In the genomic region with DNA sequence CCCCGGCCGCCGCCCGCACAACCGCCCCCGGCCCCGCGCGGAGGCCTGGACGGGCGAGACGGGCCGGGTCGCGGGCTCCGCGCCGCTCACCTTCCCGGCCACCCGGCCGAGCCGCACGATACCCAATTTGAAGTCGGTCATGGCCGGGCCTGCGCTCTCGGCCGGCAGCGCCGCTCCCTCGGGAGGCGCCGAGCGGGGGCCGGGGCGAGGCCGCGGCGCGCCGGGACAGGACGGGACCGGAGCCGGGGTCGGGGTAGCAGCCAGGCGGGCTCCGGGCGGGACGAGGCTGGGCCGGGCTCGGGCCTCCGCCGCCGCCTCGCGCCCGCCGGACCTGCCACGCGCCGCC, we compare ENCODE assay signal across 8 cellular contexts. TPM values are rescaled to one million over a fixed set of nuclear protein-coding genes. Genes with fewer than 3 reads are reported as not detected.
DNase-seq lines count a peak whose midpoint lies in the region; ATAC-seq, FAIRE-seq and TF ChIP-seq lines count a peak whose summit lies in the region.

No MANE protein-coding gene starts in this region.

- DNase-seq in bronchial epithelial cell (ENCODE audit: low read depth): no peak
- no peak for DNase-seq in neural progenitor cell (ENCODE audit: low spot score)
- no peak for DNase-seq in T-helper 9 cell
- no peak for DNase-seq in NCI-H2227 treated with DMSO at 0.1 percent for 48 hours (lab: John Stamatoyannopoulos, UW)
- no peak for DNase-seq in medulla oblongata (ENCODE audit: extremely low spot score)
- no peak for DNase-seq in DMS79 treated with DMSO at 0.1 percent for 48 hours (lab: John Stamatoyannopoulos, UW)

- H3K27me3 Mint-ChIP-seq in neural progenitor cell (ENCODE audit: insufficient read depth, low read depth): peaks cover 2% of the 10 kb centered on the region

- H4K20me1 ChIP-seq in DOHH2 (ENCODE audit: control insufficient read depth, insufficient read depth, low read depth, low read length) (peaks cover 8% of the 10 kb centered on the region; the same call in 1 of the 2 replicates), neural progenitor cell (ENCODE audit: low read depth) (peaks cover 34% of the 10 kb centered on the region)

- no peak overlapping the region for H3K4me3 Mint-ChIP-seq in neural progenitor cell

- H2AFZ ChIP-seq in neural progenitor cell (replicated peaks): no peak overlapping the region

- H3K4me2 ChIP-seq in DOHH2 (ENCODE audit: low read length) (no peak overlapping the region; the same call in 1 of the 2 replicates), neural progenitor cell (peak overlapping the region; percentile 99)

- H3K9me3 ChIP-seq in DOHH2 (ENCODE audit: control insufficient read depth, insufficient read depth, low read length) (no peaks in the 10 kb centered on the region), neural progenitor cell (ENCODE audit: low read depth) (no peaks in the 10 kb centered on the region)

- H3F3A ChIP-seq in DOHH2 (ENCODE audit: control insufficient read depth, insufficient read depth): no peaks in the 10 kb centered on the region
- no peaks in the 10 kb centered on the region for H3F3A ChIP-seq in neural progenitor cell (ENCODE audit: low read depth)

- H3K4me3 ChIP-seq in DOHH2 (ENCODE audit: low read length) (peak overlapping the region; percentile 90), bronchial epithelial cell (ENCODE audit: low read depth, low read length) (peak overlapping the region; percentile 65), neural progenitor cell (peak overlapping the region; percentile 73)

- no peak overlapping the region for H3K9ac ChIP-seq in neural progenitor cell

- H3K36me3 ChIP-seq in DOHH2 (ENCODE audit: control insufficient read depth, low read length): peaks cover 47% of the 10 kb centered on the region
- peaks cover 22% of the 10 kb centered on the region for H3K36me3 ChIP-seq in bronchial epithelial cell (ENCODE audit: control insufficient read depth, insufficient read depth, low read length)
- no peaks in the 10 kb centered on the region for H3K36me3 ChIP-seq in neural progenitor cell

- peaks cover 10% of the 10 kb centered on the region for H3K36me3 Mint-ChIP-seq in neural progenitor cell

- H3K27ac ChIP-seq in DOHH2 (ENCODE audit: low read depth, low read length) (no peak overlapping the region), neural progenitor cell (no peak overlapping the region)

- H3K4me1 ChIP-seq in DOHH2 (ENCODE audit: control insufficient read depth, low read length) (peaks cover 21% of the 10 kb centered on the region), neural progenitor cell (peaks cover 8% of the 10 kb centered on the region)

- H3K4me1 Mint-ChIP-seq in neural progenitor cell: peaks cover 26% of the 10 kb centered on the region

- H3K9me3 Mint-ChIP-seq in neural progenitor cell: no peaks in the 10 kb centered on the region

- H3K79me2 ChIP-seq in DOHH2 (ENCODE audit: control insufficient read depth, low read length): peaks cover 46% of the 10 kb centered on the region
- H3K79me2 ChIP-seq in neural progenitor cell (ENCODE audit: low read depth): peaks cover 32% of the 10 kb centered on the region

- H3K27me3 ChIP-seq in DOHH2 (ENCODE audit: control insufficient read depth, low read length) (no peaks in the 10 kb centered on the region), bronchial epithelial cell (ENCODE audit: control insufficient read depth, insufficient read depth, low read length) (no peaks in the 10 kb centered on the region), neural progenitor cell (no peaks in the 10 kb centered on the region)

- H3K9me2 ChIP-seq in DOHH2 (replicated peaks; ENCODE audit: control insufficient read depth, low read length): no peaks in the 10 kb centered on the region

- no peak for FAIRE-seq in bronchial epithelial cell (lab: Jason Lieb, UNC)

- peak; percentile 8 for ATAC-seq in HG03066 (IDR thresholded peaks at IDR 0.05; ENCODE audit: low read depth, unreplicated experiment)

- TF ChIP-seq CTCF in DOHH2 (IDR thresholded peaks at IDR 0.05; ENCODE audit: low read depth, low read length, poor library complexity, severe bottlenecking) (no peak), bronchial epithelial cell (IDR thresholded peaks at IDR 0.05; ENCODE audit: insufficient read depth, low read length, severe bottlenecking) (no peak), neural progenitor cell (IDR thresholded peaks at IDR 0.05) (no peak)

- H3K27ac Mint-ChIP-seq in neural progenitor cell: no peak overlapping the region

RNA-seq across cellular contexts. Expression of gene ZMYND19, which starts 0.2 kb away (rescaled TPM):
- total RNA-seq in bronchial epithelial cell (30.7 and 34.2 TPM in 2 replicates), neural progenitor cell (ENCODE audit: low replicate concordance) (34.4 and 52.4 TPM in 2 replicates)

RNA-seq across cellular contexts. Expression of gene DPH7, which starts 11.4 kb away (rescaled TPM):
- 23.6 and 33.7 TPM in 2 replicates for total RNA-seq in bronchial epithelial cell
- total RNA-seq in neural progenitor cell (ENCODE audit: low replicate concordance): 37.6 and 55.2 TPM in 2 replicates

RNA-seq across cellular contexts. Expression of gene ARRDC1, which starts 15.4 kb away (rescaled TPM):
- 114 and 136 TPM in 2 replicates for total RNA-seq in bronchial epithelial cell
- 12.9 and 34.4 TPM in 2 replicates for total RNA-seq in neural progenitor cell (ENCODE audit: low replicate concordance)

RNA-seq across cellular contexts. Expression of gene EHMT1, which starts 28.7 kb away (rescaled TPM):
- total RNA-seq in bronchial epithelial cell: 45.3 and 45.4 TPM in 2 replicates
- 47.8 and 84.5 TPM in 2 replicates for total RNA-seq in neural progenitor cell (ENCODE audit: low replicate concordance)

RNA-seq across cellular contexts. Expression of gene MRPL41, which starts 38.4 kb away (rescaled TPM):
- total RNA-seq in bronchial epithelial cell: 64.2 and 81.8 TPM in 2 replicates
- total RNA-seq in neural progenitor cell (ENCODE audit: low replicate concordance): 10.3 and 36.9 TPM in 2 replicates
